In the genomic region with DNA sequence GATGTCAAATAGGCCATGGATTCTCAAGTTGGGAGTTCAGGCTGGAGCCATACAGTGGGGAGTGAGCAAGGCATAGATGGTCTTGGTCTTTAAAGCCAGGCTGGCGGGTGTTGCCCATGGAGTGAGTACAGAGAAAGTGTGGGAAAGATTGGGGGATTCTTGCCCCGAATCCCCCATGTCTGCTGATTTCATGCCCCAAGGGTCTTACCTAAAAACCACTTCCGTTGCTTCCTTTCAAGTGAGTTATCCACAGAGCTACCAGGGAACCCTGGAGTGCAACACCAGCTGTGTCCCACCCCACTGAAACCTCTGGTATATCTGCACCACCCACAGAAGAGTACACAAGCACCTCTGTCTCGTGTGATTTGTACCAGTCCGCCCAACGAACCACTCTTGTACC, we compare ENCODE assay signal across 19 cellular contexts. TPM values are rescaled to one million over a fixed set of nuclear protein-coding genes. Genes with fewer than 3 reads are reported as not detected.
"Had no signal": no experiment of that assay in that cellular context is flagged by ENCODE, and none has a peak within 500 bp of the region (broad histone marks: within the 10 kb centered on the region; RNA-seq: fewer than 3 reads in every experiment).

No MANE protein-coding gene starts in this region.

- H3K36me3 ChIP-seq: adrenal gland, colonic mucosa, esophagus squamous epithelium, gastrocnemius medialis, lower lobe of right lung, neural progenitor cell, thyroid gland had no signal

- DNase-seq: activated T-cell treated with anti-CD3 and anti-CD28 coated beads, Interleukin-2, amount 50 U/mL, for 24 hours; colonic mucosa; dorsolateral prefrontal cortex; effector memory CD8-positive, alpha-beta T cell; esophagus squamous epithelium; gastrocnemius medialis; islet precursor cell; left colon; lower lobe of right lung; naive thymus-derived CD4-positive, alpha-beta T cell; retina; stimulated activated CD4-positive, alpha-beta T cell treated with anti-CD3 and anti-CD28 coated beads, Interleukin-12 subunit alpha, Interleukin-12 subunit beta, amount 100 ng/mL, for 4 hours; stimulated activated CD4-positive, alpha-beta T cell treated with anti-CD3 and anti-CD28 coated beads, Interleukin-1b, Interleukin-23, amount 100 ng/mL, for 48 hours; substantia nigra; T-helper 1 cell; thyroid gland had no signal

- H3K27me3 ChIP-seq: adrenal gland, colonic mucosa, dorsolateral prefrontal cortex, esophagus squamous epithelium, gastrocnemius medialis, neural progenitor cell, thyroid gland had no signal

- H3K4me3 ChIP-seq: adrenal gland, colonic mucosa, dorsolateral prefrontal cortex, esophagus squamous epithelium, gastrocnemius medialis, lower lobe of right lung, neural progenitor cell, thyroid gland had no signal

- H3K27ac ChIP-seq: adrenal gland, colonic mucosa, dorsolateral prefrontal cortex, esophagus squamous epithelium, gastrocnemius medialis, lower lobe of right lung, neural progenitor cell, thyroid gland had no signal

- H3K4me1 ChIP-seq: colonic mucosa, esophagus squamous epithelium, lower lobe of right lung, thyroid gland had no signal

- H3K9me3 ChIP-seq: adrenal gland, colonic mucosa, esophagus squamous epithelium, gastrocnemius medialis, lower lobe of right lung, thyroid gland had no signal

- ATAC-seq: activated T-helper 17 cell treated with anti-CD3 and anti-CD28 coated beads, Interleukin-2, amount 50 U/mL, for 72 hours; effector memory CD8-positive, alpha-beta T cell; gastrocnemius medialis; left colon; lower lobe of right lung; naive thymus-derived CD4-positive, alpha-beta T cell had no signal

- H3K9ac ChIP-seq: neural progenitor cell had no signal

RNA-seq across cellular contexts. Expression of gene FHOD3, which starts 31.4 kb away (rescaled TPM):
- total RNA-seq: activated T-helper 17 cell treated with anti-CD3 and anti-CD28 coated beads, Interleukin-2, amount 50 U/mL, for 72 hours; naive thymus-derived CD4-positive, alpha-beta T cell had no signal
- polyA plus RNA-seq: naive thymus-derived CD4-positive, alpha-beta T cell had no signal
